Comparison of ENCODE assay signal across 1 cellular context in genomic region chr2:239345251-239345650, GRCh38.
TF ChIP-seq lines count a peak whose summit lies in the region.

No MANE protein-coding gene starts in this region.

TF ChIP-seq in HEK293, 187 proteins besides CTCF, POLR2A, EP300 and RAD21 (continued from another document):
- no peak for TF ChIP-seq PRDM10 (tag by site-specific recombination; IDR thresholded peaks at IDR 0.05)
- no peak for TF ChIP-seq PRDM4 (tag by site-specific recombination; IDR thresholded peaks at IDR 0.05)
- no peak for TF ChIP-seq ZNF777 (tag by site-specific recombination; IDR thresholded peaks at IDR 0.05; ENCODE audit: borderline replicate concordance)
- no peak for TF ChIP-seq ZNF324 (tag by site-specific recombination; IDR thresholded peaks at IDR 0.05)
- TF ChIP-seq ZNF518A (tag by site-specific recombination; conservative IDR thresholded peaks at IDR 0.05; ENCODE audit: low read depth) = no peak
